Comparison of ENCODE assay signal across 4 cellular contexts in the genomic region with DNA sequence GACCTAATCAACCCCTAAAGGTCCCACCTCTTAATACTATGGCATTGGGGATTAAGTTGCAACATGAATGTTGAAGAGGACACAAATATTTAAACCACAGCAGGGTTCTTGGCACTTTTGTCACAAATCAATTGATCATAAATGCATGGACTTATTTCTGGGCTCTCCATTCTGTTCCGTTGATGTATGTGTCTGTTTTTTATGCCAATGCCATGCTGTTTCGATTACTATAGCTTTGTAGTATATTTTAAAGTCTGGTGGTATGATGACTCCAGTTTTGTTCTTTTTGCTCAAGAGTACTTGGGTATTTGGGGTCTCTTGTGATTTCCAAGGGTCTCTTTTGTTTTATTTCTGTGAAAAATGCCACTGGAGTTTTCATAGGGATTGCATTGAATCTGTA.
TF ChIP-seq lines count a peak whose summit lies in the region.

No MANE protein-coding gene starts in this region.

TF ChIP-seq in HCT116, 20 proteins besides CTCF, POLR2A, EP300 and RAD21:
- no peak for TF ChIP-seq MAX (IDR thresholded peaks at IDR 0.05)
- peak; percentile 27; the same call in 1 of the 2 replicates for TF ChIP-seq CBX3 (IDR thresholded peaks at IDR 0.05; ENCODE audit: low read depth)
- no peak for TF ChIP-seq SRF (IDR thresholded peaks at IDR 0.05; ENCODE audit: low read depth)
- no peak for TF ChIP-seq EZH2 (IDR thresholded peaks at IDR 0.05)
- TF ChIP-seq ATF3 (IDR thresholded peaks at IDR 0.05), result no peak
- TF ChIP-seq YY1 (IDR thresholded peaks at IDR 0.05; ENCODE audit: extremely low read depth, insufficient replicate concordance, low read depth, low read length), result no peak
TF ChIP-seq in HCT116: peak in this region for 1.

TF ChIP-seq in HEK293, 187 proteins besides CTCF, POLR2A, EP300 and RAD21:
- TF ChIP-seq ZNF585B (tag by site-specific recombination; IDR thresholded peaks at IDR 0.05) (no peak), YY1 (tag by site-specific recombination; IDR thresholded peaks at IDR 0.05) (no peak), ZNF280D (tag by site-specific recombination; IDR thresholded peaks at IDR 0.05) (peak; percentile 61; the same call in 1 of the 2 replicates), SETDB1 (IDR thresholded peaks at IDR 0.05; ENCODE audit: insufficient read length, low read length) (peak; percentile 73), ZNF670 (tag by site-specific recombination; IDR thresholded peaks at IDR 0.05; ENCODE audit: low read depth) (no peak)

TF ChIP-seq in K562, 482 proteins besides CTCF, POLR2A, EP300 and RAD21:
- no peak for TF ChIP-seq MTA3 (IDR thresholded peaks at IDR 0.05; ENCODE audit: borderline replicate concordance)
- TF ChIP-seq RBM25 (IDR thresholded peaks at IDR 0.05; ENCODE audit: low read depth, low read length, severe bottlenecking), result peak; percentile 71
- TF ChIP-seq TRIM28 (IDR thresholded peaks at IDR 0.05), result peak; percentile 26; the same call in 1 of the 2 replicates
- TF ChIP-seq CREB1 (IDR thresholded peaks at IDR 0.05), result no peak
- TF ChIP-seq CREB1 (CRISPR knock-in tag; IDR thresholded peaks at IDR 0.05), result no peak
- peak; percentile 15; the same call in 1 of the 2 replicates for TF ChIP-seq BCOR (IDR thresholded peaks at IDR 0.05)
- no peak for TF ChIP-seq SMAD2 (IDR thresholded peaks at IDR 0.05; ENCODE audit: low read depth, low read length)
- no peak for TF ChIP-seq ARNT (IDR thresholded peaks at IDR 0.05)
- no peak for TF ChIP-seq ZNF436 (CRISPR knock-in tag; IDR thresholded peaks at IDR 0.05)
- TF ChIP-seq GABPB2 (CRISPR knock-in tag; conservative IDR thresholded peaks at IDR 0.05), result no peak
- no peak for TF ChIP-seq KLF1 (tag; IDR thresholded peaks at IDR 0.05)
- TF ChIP-seq, protein P1, sequence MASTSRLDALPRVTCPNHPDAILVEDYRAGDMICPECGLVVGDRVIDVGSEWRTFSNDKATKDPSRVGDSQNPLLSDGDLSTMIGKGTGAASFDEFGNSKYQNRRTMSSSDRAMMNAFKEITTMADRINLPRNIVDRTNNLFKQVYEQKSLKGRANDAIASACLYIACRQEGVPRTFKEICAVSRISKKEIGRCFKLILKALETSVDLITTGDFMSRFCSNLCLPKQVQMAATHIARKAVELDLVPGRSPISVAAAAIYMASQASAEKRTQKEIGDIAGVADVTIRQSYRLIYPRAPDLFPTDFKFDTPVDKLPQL (IDR thresholded peaks at IDR 0.05; ENCODE audit: extremely low read depth, insufficient read length), result no peak

TF ChIP-seq in H1, 55 proteins besides CTCF, POLR2A, EP300 and RAD21:
- TF ChIP-seq MAFK (IDR thresholded peaks at IDR 0.05; ENCODE audit: low read depth, low read length) (no peak), KDM1A (IDR thresholded peaks at IDR 0.05; ENCODE audit: borderline replicate concordance, low read length) (0 out of 2 replicates have a peak, but pooled peaks have one; percentile 16)
